ENCODE assay signal across 9 cellular contexts in genomic region chr1:41387667-41388091, GRCh38. TPM values are rescaled to one million over a fixed set of nuclear protein-coding genes. Genes with fewer than 3 reads are reported as not detected.
DNase-seq lines count a peak whose midpoint lies in the region; ATAC-seq and TF ChIP-seq lines count a peak whose summit lies in the region.
"Had no signal": no experiment of that assay in that cellular context is flagged by ENCODE, and none has a peak within 500 bp of the region (broad histone marks: within the 10 kb centered on the region; RNA-seq: fewer than 3 reads in every experiment).

No MANE protein-coding gene starts in this region.

- H3K4me1 Mint-ChIP-seq in activated T-cell treated with anti-CD3 and anti-CD28 coated beads, Interleukin-2, amount 50 U/mL, for 72 hours (ENCODE audit: low read depth), result peaks cover 11% of the 10 kb centered on the region

- no peak for TF ChIP-seq POLR2A in vagina (IDR thresholded peaks at IDR 0.05)

- H3K4me3 ChIP-seq in vagina, result no peak overlapping the region
- H3K4me3 ChIP-seq: A549 had no signal

- H3K9me3 Mint-ChIP-seq in activated T-cell treated with anti-CD3 and anti-CD28 coated beads, Interleukin-2, amount 50 U/mL, for 72 hours, result no peaks in the 10 kb centered on the region

- H3K27me3 Mint-ChIP-seq in activated T-cell treated with anti-CD3 and anti-CD28 coated beads, Interleukin-2, amount 50 U/mL, for 72 hours (ENCODE audit: low read depth), result peaks cover 52% of the 10 kb centered on the region

- H3K36me3 Mint-ChIP-seq in activated T-cell treated with anti-CD3 and anti-CD28 coated beads, Interleukin-2, amount 50 U/mL, for 72 hours (ENCODE audit: insufficient read depth in 2 of 2), result no peaks in the 10 kb centered on the region

- H3K9me3 ChIP-seq in vagina, result no peaks in the 10 kb centered on the region
- H3K9me3 ChIP-seq: A549 had no signal

- no peak for TF ChIP-seq CTCF in vagina (IDR thresholded peaks at IDR 0.05)

- DNase-seq in SHP77 (lab: John Stamatoyannopoulos, UW), result peak; percentile 19 to 24
- DNase-seq in SHP77 treated with DMSO at 0.1 percent for 48 hours (lab: John Stamatoyannopoulos, UW), result no peak
- peak; percentile 68 for DNase-seq in amniotic epithelial cell (ENCODE audit: low read depth)
- peak; percentile 66 to 70 for DNase-seq in left colon
- no peak for DNase-seq in vagina (ENCODE audit: extremely low spot score in 2 of 2)
- DNase-seq in NK-92 (lab: John Stamatoyannopoulos, UW; ENCODE audit: unreplicated experiment), result no peak
- DNase-seq in COLO829 (ENCODE audit: low spot score), result no peak
- DNase-seq in activated T-cell treated with anti-CD3 and anti-CD28 coated beads, Interleukin-2, amount 50 U/mL, for 72 hours, result no peak

- H3K36me3 ChIP-seq in vagina, result no peaks in the 10 kb centered on the region

- H3K27ac Mint-ChIP-seq in activated T-cell treated with anti-CD3 and anti-CD28 coated beads, Interleukin-2, amount 50 U/mL, for 72 hours, result no peak overlapping the region

- no peak overlapping the region for H3K4me3 Mint-ChIP-seq in activated T-cell treated with anti-CD3 and anti-CD28 coated beads, Interleukin-2, amount 50 U/mL, for 72 hours

- peak; percentile 91 for ATAC-seq in left colon
- no peak for ATAC-seq in activated T-cell treated with anti-CD3 and anti-CD28 coated beads, Interleukin-2, amount 50 U/mL, for 72 hours (replicated peaks in 1 of 2)
- ATAC-seq: A549 had no signal

- peak overlapping the region; percentile 45 for H3K27ac ChIP-seq in vagina
- H3K27ac ChIP-seq: A549 had no signal

- intact Hi-C loops in left colon (cut with DNase I, micrococcal nuclease), result no loop called here
- intact Hi-C loops in vagina (cut with DNase I), result no loop called here

- peaks cover 55% of the 10 kb centered on the region for H3K4me1 ChIP-seq in vagina

- H3K27me3 ChIP-seq in vagina, result no peaks in the 10 kb centered on the region

RNA-seq across cellular contexts. Expression of gene FOXO6, which starts 26.4 kb away (rescaled TPM):
- total RNA-seq in left colon, result under 1 TPM; 0.52 to 0.75 TPM
- total RNA-seq in vagina, result 1.7 TPM
- total RNA-seq in activated T-cell treated with anti-CD3 and anti-CD28 coated beads, Interleukin-2, amount 50 U/mL, for 72 hours, result under 1 TPM; 0.19 to 0.21 TPM

Comparison
In these comparisons a context has a peak if more than half of its experiments do, and no peak if none do; other contexts are left out.
1. DNase-seq: peak in SHP77 (2 of 2), amniotic epithelial cell (single experiment) and left colon (2 of 2); none in SHP77 treated with DMSO at 0.1 percent for 48 hours (single experiment), vagina (0 of 2), NK-92 (single experiment), COLO829 (single experiment) and activated T-cell treated with anti-CD3 and anti-CD28 coated beads, Interleukin-2, amount 50 U/mL, for 72 hours (0 of 2).